ENCODE assay signal across 20 cellular contexts in the genomic region with DNA sequence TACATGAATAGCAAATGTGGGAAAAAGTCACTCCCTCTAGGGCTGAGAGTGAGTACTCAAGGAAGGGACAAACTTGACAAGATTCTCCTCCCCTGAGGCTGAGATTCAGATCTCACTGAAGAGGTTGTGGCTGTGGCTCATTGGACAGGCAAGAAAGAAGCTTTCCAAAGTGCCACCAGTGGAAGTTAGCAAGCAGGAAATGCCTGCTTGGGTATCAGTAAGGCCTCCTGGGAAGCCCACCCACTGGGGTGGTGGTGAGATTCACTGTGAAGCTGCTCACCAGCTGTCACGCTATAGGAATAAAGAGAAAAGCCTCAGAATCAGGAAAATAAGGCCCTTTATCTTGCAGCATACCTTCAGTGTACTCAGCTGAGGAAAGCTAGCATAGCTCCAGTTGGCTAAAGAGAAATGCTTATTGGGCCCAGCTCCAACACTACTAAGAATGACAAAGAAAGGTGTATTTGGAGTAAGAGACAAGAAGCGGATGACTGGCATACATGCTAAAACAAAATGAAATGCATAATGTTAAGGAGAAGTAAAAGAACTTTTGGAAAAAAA.
DNase-seq lines count a peak whose midpoint lies in the region; ATAC-seq lines count a peak whose summit lies in the region.
"Had no signal": no experiment of that assay in that cellular context is flagged by ENCODE, and none has a peak within 500 bp of the region (broad histone marks: within the 10 kb centered on the region; RNA-seq: fewer than 3 reads in every experiment).

No MANE protein-coding gene starts in this region.

- H4K91ac ChIP-seq in neuronal stem cell (ENCODE audit: low read depth, low read length, poor library complexity), result no peak overlapping the region

- no peak overlapping the region for H2BK12ac ChIP-seq in neuronal stem cell (ENCODE audit: low read length)

- H3K36me3 ChIP-seq in SJCRH30, result no peaks in the 10 kb centered on the region
- no peaks in the 10 kb centered on the region for H3K36me3 ChIP-seq in neuronal stem cell (replicated peaks in 1 of 2; ENCODE audit: control insufficient read depth in 2 of 2, insufficient read depth in 2 of 2, low read length in 2 of 2)
- H3K36me3 ChIP-seq: SJSA1 had no signal

- H3K79me1 ChIP-seq in neuronal stem cell (ENCODE audit: low read depth, low read length), result no peaks in the 10 kb centered on the region

- H2BK5ac ChIP-seq in neuronal stem cell (ENCODE audit: low read length), result no peak overlapping the region

- peak; percentile 17 for DNase-seq in ELF-1 (ENCODE audit: low read depth, low spot score)
- DNase-seq in SJCRH30, result peak; percentile 44 to 57
- peak; percentile 62 for DNase-seq in iPS DF 4.7 (ENCODE audit: extremely low read depth, low spot score)
- DNase-seq in neuronal stem cell (ENCODE audit: low spot score), result peak; percentile 24
- no peak for DNase-seq in NCI-H146 treated with DMSO at 0.1 percent for 48 hours (lab: John Stamatoyannopoulos, UW; ENCODE audit: unreplicated experiment)
- no peak for DNase-seq in HUDEP-2 (lab: John Stamatoyannopoulos, UW; ENCODE audit: unreplicated experiment in 76 of 76)
- DNase-seq in activated CD4-positive, alpha-beta T cell treated with anti-CD3 and anti-CD28 coated beads, Interleukin-2, amount 50 U/mL, for 1 hour, result no peak
- DNase-seq: C1 segment of cervical spinal cord; CD8-positive, alpha-beta memory T cell; DMS79; HCEC 1CT; IMR-90; NCI-H1417 treated with DMSO at 0.1 percent for 48 hours; NCI-H1930; NCI-H226; NCI-H524 treated with DMSO at 0.1 percent for 48 hours; PC-9 had no signal

- H3K9ac ChIP-seq in neuronal stem cell (ENCODE audit: low read depth, low read length, poor library complexity), result no peak overlapping the region

- no peak overlapping the region for H3K4ac ChIP-seq in neuronal stem cell (ENCODE audit: low read length)

- H3K4me1 ChIP-seq in SJCRH30 (no peaks in the 10 kb centered on the region), neuronal stem cell (ENCODE audit: control insufficient read depth in 2 of 2, insufficient read depth in 1 of 2, low read depth in 1 of 2, low read length in 2 of 2) (no peaks in the 10 kb centered on the region)
- H3K4me1 ChIP-seq: SJSA1 had no signal

- H3K27ac ChIP-seq in SJCRH30, result no peak overlapping the region
- no peak overlapping the region for H3K27ac ChIP-seq in neuronal stem cell (replicated peaks; ENCODE audit: low read length)
- H3K27ac ChIP-seq: PC-9, RWPE1, SJSA1 had no signal

- no peak overlapping the region for H3K4me3 ChIP-seq in SJCRH30
- no peak overlapping the region for H3K4me3 ChIP-seq in neuronal stem cell (ENCODE audit: low read length in 2 of 2)
- H3K4me3 ChIP-seq: PC-9, SJSA1 had no signal

- ATAC-seq in HG02642 (IDR thresholded peaks at IDR 0.05; ENCODE audit: poor library complexity, unreplicated experiment), result no peak

- no peak overlapping the region for H2BK15ac ChIP-seq in neuronal stem cell (ENCODE audit: low read length)

- H3K9me3 ChIP-seq in SJCRH30 (replicated peaks) (no peaks in the 10 kb centered on the region), neuronal stem cell (replicated peaks in 1 of 2; ENCODE audit: control insufficient read depth in 2 of 2, insufficient read depth in 1 of 2, low read depth in 1 of 2, low read length in 2 of 2) (no peaks in the 10 kb centered on the region)

- no peak overlapping the region for H4K8ac ChIP-seq in neuronal stem cell (ENCODE audit: low read depth, low read length)

- no peak overlapping the region for H3K14ac ChIP-seq in neuronal stem cell (ENCODE audit: low read length)

- peak overlapping the region; percentile 58 for H2AFZ ChIP-seq in neuronal stem cell (ENCODE audit: low read length)
- H2AFZ ChIP-seq: PC-9 had no signal

- no peak overlapping the region for H3K23ac ChIP-seq in neuronal stem cell (ENCODE audit: low read depth, low read length, poor library complexity)

- no peak overlapping the region for H2BK120ac ChIP-seq in neuronal stem cell (ENCODE audit: low read depth, low read length)

- no peak overlapping the region for H2AK5ac ChIP-seq in neuronal stem cell (ENCODE audit: low read depth, low read length)

- WGBS in neuronal stem cell (ENCODE audit: extremely low coverage in 2 of 2, insufficient read length in 2 of 2, insufficient replicate concordance in 1 of 2), 2 donors, result no CpG with 5 or more reads among the region's 2 CpGs

- no peak overlapping the region for H3K4me2 ChIP-seq in neuronal stem cell (ENCODE audit: insufficient read depth, low read length, poor library complexity, severe bottlenecking)
- H3K4me2 ChIP-seq: PC-9 had no signal

- H3K27me3 ChIP-seq in SJCRH30 (no peaks in the 10 kb centered on the region), neuronal stem cell (ENCODE audit: control insufficient read depth in 3 of 3, insufficient read depth in 3 of 3, low read depth in 1 of 3, low read length in 3 of 3) (no peaks in the 10 kb centered on the region)
- H3K27me3 ChIP-seq: SJSA1 had no signal

- H3K18ac ChIP-seq in neuronal stem cell (ENCODE audit: low read length), result no peak overlapping the region

Comparison
In these comparisons a context has a peak if more than half of its experiments do, and no peak if none do; other contexts are left out.
1. DNase-seq: peak in ELF-1 (single experiment), SJCRH30 (2 of 2), iPS DF 4.7 (single experiment) and neuronal stem cell (single experiment); none in NCI-H146 treated with DMSO at 0.1 percent for 48 hours (single experiment), HUDEP-2 (0 of 76) and activated CD4-positive, alpha-beta T cell treated with anti-CD3 and anti-CD28 coated beads, Interleukin-2, amount 50 U/mL, for 1 hour (single experiment).